ENCODE assay signal across 10 cellular contexts in the genomic region with DNA sequence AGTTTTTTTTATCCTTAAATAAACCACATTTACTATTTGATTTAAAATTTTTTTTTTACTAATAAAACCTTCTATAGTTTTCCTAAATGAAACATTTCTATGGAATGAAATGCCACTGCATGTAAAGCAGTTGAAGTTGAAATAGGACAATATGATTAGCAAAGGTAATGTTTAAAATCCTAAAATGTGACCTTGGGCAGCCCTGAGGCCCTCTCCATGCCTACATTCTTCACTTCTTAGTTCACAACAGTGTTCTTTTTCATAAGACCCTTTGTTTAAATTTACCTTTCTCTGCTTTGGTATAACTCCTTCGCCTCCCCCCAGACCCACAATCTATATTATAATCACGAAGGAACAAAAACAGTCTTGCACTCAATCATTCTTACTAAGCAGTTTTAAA.
DNase-seq lines count a peak whose midpoint lies in the region; ATAC-seq and TF ChIP-seq lines count a peak whose summit lies in the region.
"Had no signal": no experiment of that assay in that cellular context is flagged by ENCODE, and none has a peak within 500 bp of the region (broad histone marks: within the 10 kb centered on the region; RNA-seq: fewer than 3 reads in every experiment).

No MANE protein-coding gene starts in this region.

- H3K27ac Mint-ChIP-seq in activated CD4-positive, alpha-beta T cell treated with anti-CD3 and anti-CD28 coated beads, Interleukin-2, amount 10 ng/mL, durations not matched to agents 24 days and 14 days, result peak overlapping the region; percentile 98

- no peaks in the 10 kb centered on the region for H3K9me3 Mint-ChIP-seq in activated CD4-positive, alpha-beta T cell treated with anti-CD3 and anti-CD28 coated beads, Interleukin-2, amount 10 ng/mL, durations not matched to agents 24 days and 14 days

- TF ChIP-seq POLR2A in body of pancreas (IDR thresholded peaks at IDR 0.05), result no peak

- H3K4me1 Mint-ChIP-seq in activated CD4-positive, alpha-beta T cell treated with anti-CD3 and anti-CD28 coated beads, Interleukin-2, amount 10 ng/mL, durations not matched to agents 24 days and 14 days, result peaks cover 44% of the 10 kb centered on the region

- peaks cover 2% of the 10 kb centered on the region for H3K27me3 Mint-ChIP-seq in activated CD4-positive, alpha-beta T cell treated with anti-CD3 and anti-CD28 coated beads, Interleukin-2, amount 10 ng/mL, durations not matched to agents 24 days and 14 days

- no peak for TF ChIP-seq CTCF in body of pancreas (IDR thresholded peaks at IDR 0.05)
- TF ChIP-seq CTCF in lower lobe of right lung (IDR thresholded peaks at IDR 0.05), result no peak
- no peak for TF ChIP-seq CTCF in thoracic aorta (IDR thresholded peaks at IDR 0.05)
- TF ChIP-seq CTCF in A673 (conservative IDR thresholded peaks at IDR 0.05; ENCODE audit: low read depth, low read length), result no peak

- DNase-seq in activated CD4-positive, alpha-beta T cell treated with anti-CD3 and anti-CD28 coated beads, Interleukin-2, amount 10 ng/mL, durations not matched to agents 24 days and 14 days, result peak; percentile 51
- no peak for DNase-seq in activated CD4-positive, alpha-beta T cell treated with anti-CD3 and anti-CD28 coated beads for 4 hours
- DNase-seq in body of pancreas (no peak), lower lobe of right lung (no peak), thoracic aorta (ENCODE audit: low spot score) (no peak), A673 (ENCODE audit: low spot score) (no peak)
- DNase-seq: NCI-H2171 treated with DMSO at 0.1 percent for 48 hours; stimulated activated CD4-positive, alpha-beta T cell treated with anti-CD3 and anti-CD28 coated beads, Interleukin-2, amount 100 ng/mL, for 24 hours had no signal

- H3K27me3 ChIP-seq in body of pancreas (no peaks in the 10 kb centered on the region), lower lobe of right lung (ENCODE audit: low read depth) (no peaks in the 10 kb centered on the region), thoracic aorta (replicated peaks; ENCODE audit: insufficient read depth) (no peaks in the 10 kb centered on the region), A673 (replicated peaks; ENCODE audit: insufficient read depth, low read depth, low read length, poor library complexity) (no peaks in the 10 kb centered on the region)

- H3K27ac ChIP-seq in body of pancreas, result peak overlapping the region; percentile 91 to 97 (median 92)
- peak overlapping the region; percentile 89 for H3K27ac ChIP-seq in lower lobe of right lung
- peak overlapping the region; percentile 83 to 92 for H3K27ac ChIP-seq in thoracic aorta
- H3K27ac ChIP-seq in A673 (ENCODE audit: low read depth, low read length, poor library complexity, severe bottlenecking), result no peak overlapping the region

- peak overlapping the region; percentile 88 for H3K4me3 Mint-ChIP-seq in activated CD4-positive, alpha-beta T cell treated with anti-CD3 and anti-CD28 coated beads, Interleukin-2, amount 10 ng/mL, durations not matched to agents 24 days and 14 days

- H3K4me1 ChIP-seq in body of pancreas, result peaks cover 38% of the 10 kb centered on the region
- H3K4me1 ChIP-seq in lower lobe of right lung, result peaks cover 40% of the 10 kb centered on the region
- peaks cover 38 to 50% of the 10 kb centered on the region in 2 donors for H3K4me1 ChIP-seq in thoracic aorta (ENCODE audit: control insufficient read depth in 1 of 2, low read depth in 2 of 2)
- no peaks in the 10 kb centered on the region for H3K4me1 ChIP-seq in A673 (ENCODE audit: insufficient read depth, low read length, poor library complexity, severe bottlenecking)

- no TSS peak for BruUV-seq in A673 (replicated peaks; lab: Mats Ljungman, UMichigan)

- H3K9me3 ChIP-seq in body of pancreas (no peaks in the 10 kb centered on the region), lower lobe of right lung (no peaks in the 10 kb centered on the region), thoracic aorta (no peaks in the 10 kb centered on the region), A673 (ENCODE audit: low read depth, low read length, poor library complexity, severe bottlenecking) (no peaks in the 10 kb centered on the region)

- ATAC-seq in body of pancreas, result no peak
- no peak for ATAC-seq in lower lobe of right lung
- ATAC-seq in thoracic aorta (ENCODE audit: insufficient number of reproducible peaks, low FRiP score, low read depth), result no peak
- ATAC-seq in HG03108 (IDR thresholded peaks at IDR 0.05; ENCODE audit: unreplicated experiment), result no peak
- ATAC-seq in HG02623 (IDR thresholded peaks at IDR 0.05; ENCODE audit: unreplicated experiment), result no peak

- CTCF ChIA-PET in A673 (lab: Charles Lee), result no interaction called here

- WGBS in body of pancreas, 2 donors, result 11 to 19% methylated on average over 2 of the region's 2 CpGs

- POLR2A ChIA-PET in A673 (lab: Charles Lee; ENCODE audit: low non-redundant PET), result no interaction called here

- no peaks in the 10 kb centered on the region for H3K36me3 ChIP-seq in body of pancreas (replicated peaks in 1 of 2; ENCODE audit: insufficient read depth in 1 of 2, low read depth in 2 of 2)
- no peaks in the 10 kb centered on the region for H3K36me3 ChIP-seq in lower lobe of right lung
- no peaks in the 10 kb centered on the region for H3K36me3 ChIP-seq in thoracic aorta
- H3K36me3 ChIP-seq in A673 (ENCODE audit: insufficient read depth, low read length, poor library complexity, severe bottlenecking), result no peaks in the 10 kb centered on the region

- intact Hi-C loops in activated CD4-positive, alpha-beta T cell treated with anti-CD3 and anti-CD28 coated beads, Interleukin-2, amount 10 ng/mL, durations not matched to agents 24 days and 14 days (cut with micrococcal nuclease), result loop anchor here (5.0 kb wide), 3 partner anchors 140 to 475 kb away; no protein-coding TSS in a partner anchor
- intact Hi-C loops in body of pancreas (cut with DNase I) (no loop called here), lower lobe of right lung (cut with DNase I) (no loop called here), A673 (cut with micrococcal nuclease; ENCODE audit: unreplicated experiment) (no loop called here)

- H3K4me3 ChIP-seq in body of pancreas (peak overlapping the region; percentile 29 to 43), lower lobe of right lung (peak overlapping the region; percentile 61), thoracic aorta (peak overlapping the region; percentile 78), A673 (ENCODE audit: low read depth, low read length, poor library complexity, severe bottlenecking) (no peak overlapping the region)

- H3K36me3 Mint-ChIP-seq in activated CD4-positive, alpha-beta T cell treated with anti-CD3 and anti-CD28 coated beads, Interleukin-2, amount 10 ng/mL, durations not matched to agents 24 days and 14 days (ENCODE audit: low read depth), result peaks cover 10% of the 10 kb centered on the region
